Comparison of ENCODE assay signal across 15 cellular contexts in genomic region chr16:65572156-65572555, GRCh38.
DNase-seq lines count a peak whose midpoint lies in the region; ATAC-seq, FAIRE-seq and TF ChIP-seq lines count a peak whose summit lies in the region.
"Had no signal": no experiment of that assay in that cellular context is flagged by ENCODE, and none has a peak within 500 bp of the region (broad histone marks: within the 10 kb centered on the region; RNA-seq: fewer than 3 reads in every experiment).

No MANE protein-coding gene starts in this region.

- H3K27ac ChIP-seq in osteoblast (ENCODE audit: low read depth, low read length) (peak overlapping the region; percentile 70), heart right ventricle (no peak overlapping the region)
- H3K27ac ChIP-seq: SK-N-MC, stomach had no signal

- H3K27me3 ChIP-seq in osteoblast (ENCODE audit: insufficient read depth, low read length) (no peaks in the 10 kb centered on the region), heart right ventricle (no peaks in the 10 kb centered on the region)
- H3K27me3 ChIP-seq: stomach had no signal

- H3K4me3 ChIP-seq in osteoblast (ENCODE audit: insufficient read depth, low read length): peak overlapping the region; percentile 23
- no peak overlapping the region for H3K4me3 ChIP-seq in heart right ventricle
- H3K4me3 ChIP-seq: SK-N-MC, stomach had no signal

- H3K36me3 ChIP-seq in osteoblast (ENCODE audit: insufficient read depth, low read length) (no peaks in the 10 kb centered on the region), heart right ventricle (no peaks in the 10 kb centered on the region)
- H3K36me3 ChIP-seq: stomach had no signal

- intact Hi-C loops in heart right ventricle (cut with DNase I): no loop called here

- H4K20me1 ChIP-seq in osteoblast (ENCODE audit: insufficient read depth, low read length): no peaks in the 10 kb centered on the region

- H2AFZ ChIP-seq in osteoblast (ENCODE audit: low read length): peak overlapping the region; percentile 62

- H3K4me2 ChIP-seq in osteoblast (ENCODE audit: insufficient read depth, low read length): peak overlapping the region; percentile 54

- no peak for ATAC-seq in heart right ventricle
- ATAC-seq in GM19035 (IDR thresholded peaks at IDR 0.05; ENCODE audit: unreplicated experiment): no peak

- DNase-seq in Daoy (ENCODE audit: low read depth) (peak; percentile 60), RCC 7860 (ENCODE audit: low spot score) (peak; percentile 85), epidermal melanocyte (ENCODE audit: insufficient read length, low spot score) (peak; percentile 41), osteoblast (ENCODE audit: insufficient read length, low spot score, missing footprints) (peak; percentile 82), NCI-H128 (lab: John Stamatoyannopoulos, UW; ENCODE audit: unreplicated experiment) (no peak), NCI-H1092 (lab: John Stamatoyannopoulos, UW) (no peak), heart right ventricle (no peak)
- DNase-seq: activated B cell treated with CpG ODN at 0.5 μM for 24 hours; aorta; NK-92 treated with Interleukin-12 subunit alpha and Interleukin-12 subunit beta, amount 100 ng/mL, for 24 hours; stomach had no signal

- no peaks in the 10 kb centered on the region for H3K79me2 ChIP-seq in osteoblast (ENCODE audit: insufficient read depth, low read length)

- peaks cover 14% of the 10 kb centered on the region for H3K4me1 ChIP-seq in osteoblast (ENCODE audit: insufficient read depth, low read length)
- no peaks in the 10 kb centered on the region for H3K4me1 ChIP-seq in heart right ventricle
- H3K4me1 ChIP-seq: stomach had no signal

- WGBS in heart right ventricle, 2 donors: 74 to 83% methylated on average over 1 of the region's 1 CpG

- TF ChIP-seq CTCF in osteoblast (IDR thresholded peaks at IDR 0.05; ENCODE audit: extremely low read depth, low read depth, low read length): peak; percentile 35
- TF ChIP-seq CTCF in heart right ventricle (IDR thresholded peaks at IDR 0.05): no peak

- FAIRE-seq in RCC 7860 (lab: Jason Lieb, UNC): peak; percentile 81
- FAIRE-seq: endometrium, GM12892 had no signal

- H3K9me3 ChIP-seq in osteoblast (ENCODE audit: low read depth, low read length) (no peaks in the 10 kb centered on the region), heart right ventricle (peaks cover 0 to 16% (median 0%) of the 10 kb centered on the region in 11 donors)

Comparison
In these comparisons a context has a peak if more than half of its experiments do, and no peak if none do; other contexts are left out.
1. DNase-seq: peak in Daoy (single experiment), RCC 7860 (single experiment), epidermal melanocyte (single experiment) and osteoblast (single experiment); none in NCI-H128 (single experiment), NCI-H1092 (single experiment) and heart right ventricle (0 of 2).